Comparison of ENCODE assay signal across 7 cellular contexts in genomic region chr20:10171864-10172751, GRCh38. TPM values are rescaled to one million over a fixed set of nuclear protein-coding genes. Genes with fewer than 3 reads are reported as not detected.
A peak's percentile ranks its signal among the peaks of the same experiment; 100 is the strongest.
DNase-seq lines count a peak whose midpoint lies in the region; ATAC-seq and TF ChIP-seq lines count a peak whose summit lies in the region.

No MANE protein-coding gene starts in this region.

- peak overlapping the region; percentile 75 for H3K4me2 ChIP-seq in parathyroid adenoma (ENCODE audit: low read length)

- H3K4me1 ChIP-seq in parathyroid adenoma: peaks cover 13% of the 10 kb centered on the region

- no peaks in the 10 kb centered on the region for H3K9me3 ChIP-seq in parathyroid adenoma (ENCODE audit: control insufficient read depth, low read length)

- intact Hi-C loops in left cardiac atrium (cut with DNase I): loop anchor here in 1 of 2 donors (10.0 kb wide), 1 partner anchor 77 kb away; no protein-coding TSS in a partner anchor

- peak overlapping the region; percentile 59 for H3K4me3 ChIP-seq in parathyroid adenoma (ENCODE audit: low read depth, low read length)

- H2AFZ ChIP-seq in parathyroid adenoma: peak overlapping the region; percentile 89

- ATAC-seq in left cardiac atrium: peak; percentile 78 to 90
- no peak for ATAC-seq in GM21360 (IDR thresholded peaks at IDR 0.05; ENCODE audit: unreplicated experiment)

- no peaks in the 10 kb centered on the region for H3K36me3 ChIP-seq in parathyroid adenoma (ENCODE audit: control insufficient read depth, insufficient read depth, low read length)

- H3K27me3 ChIP-seq in parathyroid adenoma (ENCODE audit: control insufficient read depth, insufficient read depth, low read length): no peaks in the 10 kb centered on the region

- peak overlapping the region; percentile 68 for H3K9ac ChIP-seq in parathyroid adenoma

- H3K79me2 ChIP-seq in parathyroid adenoma: no peaks in the 10 kb centered on the region

- peak; percentile 48 for DNase-seq in GOT3 (lab: John Stamatoyannopoulos, UW)
- DNase-seq in NCI-H510A treated with DMSO at 0.1 percent for 48 hours (lab: John Stamatoyannopoulos, UW): peak; percentile 85
- DNase-seq in activated naive CD4-positive, alpha-beta T cell treated with anti-CD3 and anti-CD28 coated beads, Interleukin-2, amount 50 U/mL, for 16 hours: peak; percentile 13
- DNase-seq in left cardiac atrium: peak; percentile 45
- no peak for DNase-seq in SKM-1 (lab: John Stamatoyannopoulos, UW; ENCODE audit: unreplicated experiment)

- H3K27ac ChIP-seq in parathyroid adenoma: peak overlapping the region; percentile 92

- TF ChIP-seq CTCF in parathyroid adenoma (IDR thresholded peaks at IDR 0.05): peak; percentile 14

RNA-seq across cellular contexts. Expression of gene SNAP25, which starts 46.5 kb away (rescaled TPM):
- total RNA-seq in left cardiac atrium: 1 to 10 TPM in 1 of 2 donors, under 1 TPM in 1; 0.97 to 2.8 TPM
